ENCODE assay signal across 9 cellular contexts in genomic region chr6:154298297-154298696, GRCh38. TPM values are rescaled to one million over a fixed set of nuclear protein-coding genes. Genes with fewer than 3 reads are reported as not detected.
DNase-seq lines count a peak whose midpoint lies in the region; ATAC-seq and TF ChIP-seq lines count a peak whose summit lies in the region.
"Had no signal": no experiment of that assay in that cellular context is flagged by ENCODE, and none has a peak within 500 bp of the region (broad histone marks: within the 10 kb centered on the region; RNA-seq: fewer than 3 reads in every experiment).

No MANE protein-coding gene starts in this region.

- peak overlapping the region; percentile 39 for H3K27ac Mint-ChIP-seq in dendritic cell treated with granulocyte-macrophage colony-stimulating factor and Interleukin-4, amounts not matched to agents 40 ng/mL and 50 ng/mL, for 4 days
- H3K27ac Mint-ChIP-seq in naive thymus-derived CD8-positive, alpha-beta T cell, result no peak overlapping the region
- H3K27ac Mint-ChIP-seq: activated CD4-positive, alpha-beta memory T cell treated with anti-CD3 and anti-CD28 coated beads for 36 hours had no signal

- H3K4me1 Mint-ChIP-seq in dendritic cell treated with granulocyte-macrophage colony-stimulating factor and Interleukin-4, amounts not matched to agents 40 ng/mL and 50 ng/mL, for 4 days (ENCODE audit: low read depth), result peaks cover 59% of the 10 kb centered on the region
- peaks cover 3 to 16% (median 11%) of the 10 kb centered on the region in 4 donors for H3K4me1 Mint-ChIP-seq in naive thymus-derived CD8-positive, alpha-beta T cell

- H3K36me3 Mint-ChIP-seq in dendritic cell treated with granulocyte-macrophage colony-stimulating factor and Interleukin-4, amounts not matched to agents 40 ng/mL and 50 ng/mL, for 4 days (ENCODE audit: low read depth), result peaks cover 5% of the 10 kb centered on the region
- no peaks in the 10 kb centered on the region for H3K36me3 Mint-ChIP-seq in naive thymus-derived CD8-positive, alpha-beta T cell
- H3K36me3 Mint-ChIP-seq: activated CD4-positive, alpha-beta memory T cell treated with anti-CD3 and anti-CD28 coated beads for 36 hours had no signal

- H3K27me3 Mint-ChIP-seq in dendritic cell treated with granulocyte-macrophage colony-stimulating factor and Interleukin-4, amounts not matched to agents 40 ng/mL and 50 ng/mL, for 4 days, result no peaks in the 10 kb centered on the region
- H3K27me3 Mint-ChIP-seq in naive thymus-derived CD8-positive, alpha-beta T cell, result no peaks in the 10 kb centered on the region

- H3K4me3 Mint-ChIP-seq in dendritic cell treated with granulocyte-macrophage colony-stimulating factor and Interleukin-4, amounts not matched to agents 40 ng/mL and 50 ng/mL, for 4 days, result no peak overlapping the region
- H3K4me3 Mint-ChIP-seq in naive thymus-derived CD8-positive, alpha-beta T cell, result no peak overlapping the region
- H3K4me3 Mint-ChIP-seq: activated CD4-positive, alpha-beta memory T cell treated with anti-CD3 and anti-CD28 coated beads for 36 hours had no signal

- intact Hi-C loops in dendritic cell treated with granulocyte-macrophage colony-stimulating factor and Interleukin-4, amounts not matched to agents 40 ng/mL and 50 ng/mL, for 4 days (cut with micrococcal nuclease), result no loop called here

- no peak for TF ChIP-seq CTCF in retinal pigment epithelial cell (conservative IDR thresholded peaks at IDR 0.05; ENCODE audit: low read depth, low read length)

- H3K4me3 ChIP-seq in retinal pigment epithelial cell (ENCODE audit: low read length), result no peak overlapping the region

- no peaks in the 10 kb centered on the region for H3K9me3 Mint-ChIP-seq in dendritic cell treated with granulocyte-macrophage colony-stimulating factor and Interleukin-4, amounts not matched to agents 40 ng/mL and 50 ng/mL, for 4 days
- no peaks in the 10 kb centered on the region for H3K9me3 Mint-ChIP-seq in naive thymus-derived CD8-positive, alpha-beta T cell
- H3K9me3 Mint-ChIP-seq: activated CD4-positive, alpha-beta memory T cell treated with anti-CD3 and anti-CD28 coated beads for 36 hours had no signal

- DNase-seq in retinal pigment epithelial cell (ENCODE audit: low read depth) (peak; percentile 62), DMS79 treated with DMSO at 0.1 percent for 48 hours (lab: John Stamatoyannopoulos, UW) (no peak)
- DNase-seq in naive thymus-derived CD8-positive, alpha-beta T cell, result no peak
- DNase-seq: activated CD4-positive, alpha-beta memory T cell treated with anti-CD3 and anti-CD28 coated beads for 36 hours; NCI-H2171 had no signal

- POLR2A ChIA-PET in naive thymus-derived CD8-positive, alpha-beta T cell (lab: Charles Lee), result no interaction called here

- ATAC-seq in GM19043 (IDR thresholded peaks at IDR 0.05; ENCODE audit: low read depth, unreplicated experiment) (peak; percentile 36), HG03196 (IDR thresholded peaks at IDR 0.05; ENCODE audit: unreplicated experiment) (peak; percentile 52), HG03521 (IDR thresholded peaks at IDR 0.05; ENCODE audit: unreplicated experiment) (no peak)
- no peak for ATAC-seq in naive thymus-derived CD8-positive, alpha-beta T cell

RNA-seq across cellular contexts. Expression of gene IPCEF1, which starts 58.3 kb away (rescaled TPM):
- 100 to 1,000 TPM in 1 of 2 experiments, 10 to 100 TPM in 1; 98.8 to 102 TPM for total RNA-seq in naive thymus-derived CD8-positive, alpha-beta T cell
- polyA plus RNA-seq in naive thymus-derived CD8-positive, alpha-beta T cell, result 10 to 100 TPM; 80.9 to 91.7 (median 83.4) TPM

Comparison
In these comparisons a context has a peak if more than half of its experiments do, and no peak if none do; other contexts are left out.
1. ATAC-seq: peak in GM19043 (single experiment) and HG03196 (single experiment); none in naive thymus-derived CD8-positive, alpha-beta T cell (0 of 2) and HG03521 (single experiment).